ENCODE assay signal across 1 cellular context in genomic region chr17:77779711-77780539, GRCh38.
A peak's percentile ranks its signal among the peaks of the same experiment; 100 is the strongest.
TF ChIP-seq lines count a peak whose summit lies in the region.

No MANE protein-coding gene starts in this region.

TF ChIP-seq in SK-N-SH, 30 proteins besides CTCF, POLR2A, EP300 and RAD21 (continued from another document):
- peak; percentile 85 for TF ChIP-seq TCF12 (IDR thresholded peaks at IDR 0.05)
- TF ChIP-seq ELF1 (IDR thresholded peaks at IDR 0.05), result no peak
- peak; percentile 72 for TF ChIP-seq PBX3 (IDR thresholded peaks at IDR 0.05)
- TF ChIP-seq FOXJ3 (CRISPR knock-in tag; IDR thresholded peaks at IDR 0.05), result peak; percentile 80; the same call in 1 of the 2 replicates
- TF ChIP-seq RFX5 (IDR thresholded peaks at IDR 0.05; ENCODE audit: low read length), result 0 out of 2 replicates have a peak, but pooled peaks have one; percentile 33
- TF ChIP-seq, protein P1, sequence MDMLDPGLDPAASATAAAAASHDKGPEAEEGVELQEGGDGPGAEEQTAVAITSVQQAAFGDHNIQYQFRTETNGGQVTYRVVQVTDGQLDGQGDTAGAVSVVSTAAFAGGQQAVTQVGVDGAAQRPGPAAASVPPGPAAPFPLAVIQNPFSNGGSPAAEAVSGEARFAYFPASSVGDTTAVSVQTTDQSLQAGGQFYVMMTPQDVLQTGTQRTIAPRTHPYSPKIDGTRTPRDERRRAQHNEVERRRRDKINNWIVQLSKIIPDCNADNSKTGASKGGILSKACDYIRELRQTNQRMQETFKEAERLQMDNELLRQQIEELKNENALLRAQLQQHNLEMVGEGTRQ (IDR thresholded peaks at IDR 0.05; ENCODE audit: borderline replicate concordance, low read depth, low read length), result no peak
- peak; percentile 58; the same call in 1 of the 2 replicates for TF ChIP-seq POLR2AphosphoS5 (IDR thresholded peaks at IDR 0.05; ENCODE audit: low read depth, low read length)
TF ChIP-seq in SK-N-SH: peak in this region for 16.
